ENCODE assay signal across 1 cellular context in genomic region chr1:116725798-116726197, GRCh38.
TF ChIP-seq lines count a peak whose summit lies in the region.

No MANE protein-coding gene starts in this region.

TF ChIP-seq in GM23338, 12 proteins besides CTCF, POLR2A, EP300 and RAD21 (continued from another document):
- TF ChIP-seq ZNF462 (CRISPR knock-in tag; IDR thresholded peaks at IDR 0.05) (no peak), CREB1 (CRISPR knock-in tag; IDR thresholded peaks at IDR 0.05; ENCODE audit: low read depth) (no peak), EZH2phosphoT487 (IDR thresholded peaks at IDR 0.05; ENCODE audit: unreplicated experiment) (no peak), ZNF114 (CRISPR knock-in tag; IDR thresholded peaks at IDR 0.05) (no peak), NANOG (IDR thresholded peaks at IDR 0.05; ENCODE audit: borderline replicate concordance) (no peak), STAT1 (IDR thresholded peaks at IDR 0.05; ENCODE audit: unreplicated experiment) (no peak)
TF ChIP-seq in GM23338: peak in this region for 0.
